ENCODE assay signal across 8 cellular contexts in genomic region chr11:46308632-46309419, GRCh38. TPM values are rescaled to one million over a fixed set of nuclear protein-coding genes. Genes with fewer than 3 reads are reported as not detected.
A peak's percentile ranks its signal among the peaks of the same experiment; 100 is the strongest.
DNase-seq lines count a peak whose midpoint lies in the region; ATAC-seq, FAIRE-seq and TF ChIP-seq lines count a peak whose summit lies in the region.

No MANE protein-coding gene starts in this region.

- ATAC-seq in SK-N-SH treated with all-trans-retinoic acid at 6 μM for 48 hours (peak; percentile 93), Right ventricle myocardium inferior (peak; percentile 73), HG03565 (IDR thresholded peaks at IDR 0.05; ENCODE audit: unreplicated experiment) (no peak)

- no peak for TF ChIP-seq POLR2A in GM12891 (IDR thresholded peaks at IDR 0.05; ENCODE audit: low read depth, low read length)

- intact Hi-C loops in Right ventricle myocardium inferior (cut with DNase I) = loop anchor here (1.0 kb wide), 1 partner anchor 70 kb away; no protein-coding TSS in a partner anchor
- intact Hi-C loops in posterior vena cava (cut with DNase I) = loop anchor here (2.0 to 5.0 kb wide), 2 partner anchors 67 to 70 kb away; no protein-coding TSS in a partner anchor

- peak; percentile 63 for FAIRE-seq in GM12891 (lab: Jason Lieb, UNC)

- H3K36me3 ChIP-seq in KOPT-K1 (ENCODE audit: insufficient read depth, low read length) = no peaks in the 10 kb centered on the region

- no peaks in the 10 kb centered on the region for H3K9me3 ChIP-seq in KOPT-K1 (ENCODE audit: insufficient read depth, low read length, poor library complexity, severe bottlenecking)

- DNase-seq in 8988T = peak; percentile 92
- peak; percentile 76 for DNase-seq in GM12891 (ENCODE audit: insufficient read length, low spot score)
- DNase-seq in activated naive CD4-positive, alpha-beta T cell treated with anti-CD3 and anti-CD28 coated beads, Interleukin-2, amount 50 U/mL, for 16 hours = peak; percentile 68
- peak; percentile 88 for DNase-seq in Right ventricle myocardium inferior (ENCODE audit: missing footprints)
- DNase-seq in posterior vena cava (ENCODE audit: low spot score) = peak; percentile 95

- peak overlapping the region; percentile 95 for H3K27ac ChIP-seq in KOPT-K1 (ENCODE audit: low read depth, low read length, poor library complexity, severe bottlenecking)

TF ChIP-seq in GM12891, 5 proteins besides CTCF, POLR2A, EP300 and RAD21:
- no peak for TF ChIP-seq POU2F2 (IDR thresholded peaks at IDR 0.05; ENCODE audit: low read depth, low read length)
- TF ChIP-seq SPI1 (IDR thresholded peaks at IDR 0.05; ENCODE audit: low read depth, low read length) = no peak
- no peak for TF ChIP-seq PAX5 (IDR thresholded peaks at IDR 0.05; ENCODE audit: insufficient read depth, low read length, severe bottlenecking)
- TF ChIP-seq TAF1 (IDR thresholded peaks at IDR 0.05; ENCODE audit: low read depth, low read length) = no peak
- no peak for TF ChIP-seq POLR2AphosphoS5 (IDR thresholded peaks at IDR 0.05; ENCODE audit: low read depth, low read length)
TF ChIP-seq in GM12891: peak in this region for 0.

TF ChIP-seq in SK-N-SH treated with all-trans-retinoic acid at 6 μM for 48 hours, 23 proteins besides CTCF, POLR2A, EP300 and RAD21:
- TF ChIP-seq, protein P1, sequence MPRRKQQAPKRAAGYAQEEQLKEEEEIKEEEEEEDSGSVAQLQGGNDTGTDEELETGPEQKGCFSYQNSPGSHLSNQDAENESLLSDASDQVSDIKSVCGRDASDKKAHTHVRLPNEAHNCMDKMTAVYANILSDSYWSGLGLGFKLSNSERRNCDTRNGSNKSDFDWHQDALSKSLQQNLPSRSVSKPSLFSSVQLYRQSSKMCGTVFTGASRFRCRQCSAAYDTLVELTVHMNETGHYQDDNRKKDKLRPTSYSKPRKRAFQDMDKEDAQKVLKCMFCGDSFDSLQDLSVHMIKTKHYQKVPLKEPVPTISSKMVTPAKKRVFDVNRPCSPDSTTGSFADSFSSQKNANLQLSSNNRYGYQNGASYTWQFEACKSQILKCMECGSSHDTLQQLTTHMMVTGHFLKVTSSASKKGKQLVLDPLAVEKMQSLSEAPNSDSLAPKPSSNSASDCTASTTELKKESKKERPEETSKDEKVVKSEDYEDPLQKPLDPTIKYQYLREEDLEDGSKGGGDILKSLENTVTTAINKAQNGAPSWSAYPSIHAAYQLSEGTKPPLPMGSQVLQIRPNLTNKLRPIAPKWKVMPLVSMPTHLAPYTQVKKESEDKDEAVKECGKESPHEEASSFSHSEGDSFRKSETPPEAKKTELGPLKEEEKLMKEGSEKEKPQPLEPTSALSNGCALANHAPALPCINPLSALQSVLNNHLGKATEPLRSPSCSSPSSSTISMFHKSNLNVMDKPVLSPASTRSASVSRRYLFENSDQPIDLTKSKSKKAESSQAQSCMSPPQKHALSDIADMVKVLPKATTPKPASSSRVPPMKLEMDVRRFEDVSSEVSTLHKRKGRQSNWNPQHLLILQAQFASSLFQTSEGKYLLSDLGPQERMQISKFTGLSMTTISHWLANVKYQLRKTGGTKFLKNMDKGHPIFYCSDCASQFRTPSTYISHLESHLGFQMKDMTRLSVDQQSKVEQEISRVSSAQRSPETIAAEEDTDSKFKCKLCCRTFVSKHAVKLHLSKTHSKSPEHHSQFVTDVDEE (CRISPR knock-in tag; IDR thresholded peaks at IDR 0.05) = no peak
- TF ChIP-seq, protein P2, sequence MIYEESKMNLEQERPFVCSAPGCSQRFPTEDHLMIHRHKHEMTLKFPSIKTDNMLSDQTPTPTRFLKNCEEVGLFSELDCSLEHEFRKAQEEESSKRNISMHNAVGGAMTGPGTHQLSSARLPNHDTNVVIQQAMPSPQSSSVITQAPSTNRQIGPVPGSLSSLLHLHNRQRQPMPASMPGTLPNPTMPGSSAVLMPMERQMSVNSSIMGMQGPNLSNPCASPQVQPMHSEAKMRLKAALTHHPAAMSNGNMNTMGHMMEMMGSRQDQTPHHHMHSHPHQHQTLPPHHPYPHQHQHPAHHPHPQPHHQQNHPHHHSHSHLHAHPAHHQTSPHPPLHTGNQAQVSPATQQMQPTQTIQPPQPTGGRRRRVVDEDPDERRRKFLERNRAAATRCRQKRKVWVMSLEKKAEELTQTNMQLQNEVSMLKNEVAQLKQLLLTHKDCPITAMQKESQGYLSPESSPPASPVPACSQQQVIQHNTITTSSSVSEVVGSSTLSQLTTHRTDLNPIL (CRISPR knock-in tag; IDR thresholded peaks at IDR 0.05; ENCODE audit: low read depth) = no peak
- TF ChIP-seq TCF4 (CRISPR knock-in tag; IDR thresholded peaks at IDR 0.05; ENCODE audit: borderline replicate concordance) = no peak
- TF ChIP-seq ZC3H10 (CRISPR knock-in tag; IDR thresholded peaks at IDR 0.05) = no peak
- TF ChIP-seq, protein P3, sequence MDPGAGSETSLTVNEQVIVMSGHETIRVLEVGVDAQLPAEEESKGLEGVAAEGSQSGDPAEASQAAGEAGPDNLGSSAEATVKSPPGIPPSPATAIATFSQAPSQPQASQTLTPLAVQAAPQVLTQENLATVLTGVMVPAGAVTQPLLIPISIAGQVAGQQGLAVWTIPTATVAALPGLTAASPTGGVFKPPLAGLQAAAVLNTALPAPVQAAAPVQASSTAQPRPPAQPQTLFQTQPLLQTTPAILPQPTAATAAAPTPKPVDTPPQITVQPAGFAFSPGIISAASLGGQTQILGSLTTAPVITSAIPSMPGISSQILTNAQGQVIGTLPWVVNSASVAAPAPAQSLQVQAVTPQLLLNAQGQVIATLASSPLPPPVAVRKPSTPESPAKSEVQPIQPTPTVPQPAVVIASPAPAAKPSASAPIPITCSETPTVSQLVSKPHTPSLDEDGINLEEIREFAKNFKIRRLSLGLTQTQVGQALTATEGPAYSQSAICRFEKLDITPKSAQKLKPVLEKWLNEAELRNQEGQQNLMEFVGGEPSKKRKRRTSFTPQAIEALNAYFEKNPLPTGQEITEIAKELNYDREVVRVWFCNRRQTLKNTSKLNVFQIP (CRISPR knock-in tag; IDR thresholded peaks at IDR 0.05; ENCODE audit: borderline replicate concordance, low read depth) = no peak
- TF ChIP-seq BACH2 (CRISPR knock-in tag; IDR thresholded peaks at IDR 0.05; ENCODE audit: borderline replicate concordance) = no peak
- TF ChIP-seq GLIS3 (CRISPR knock-in tag; IDR thresholded peaks at IDR 0.05) = no peak
- no peak for TF ChIP-seq ZNF8 (CRISPR knock-in tag; IDR thresholded peaks at IDR 0.05)
- TF ChIP-seq ARNTL (CRISPR knock-in tag; IDR thresholded peaks at IDR 0.05; ENCODE audit: borderline replicate concordance, low read depth) = no peak
- TF ChIP-seq ISL1 (CRISPR knock-in tag; IDR thresholded peaks at IDR 0.05) = no peak

RNA-seq across cellular contexts. Expression of gene CREB3L1, which starts 31.4 kb away (rescaled TPM):
- 2.6 TPM for polyA plus RNA-seq in GM12891 (2012; ENCODE audit: low read depth, missing spikeins)
- total RNA-seq in Right ventricle myocardium inferior (64.1 TPM), posterior vena cava (10 to 100 TPM; 14.3 to 25.8 TPM)

RNA-seq across cellular contexts. Expression of gene DGKZ, which starts 38.4 kb away (rescaled TPM):
- 39.6 TPM for polyA plus RNA-seq in GM12891 (2012; ENCODE audit: low read depth, missing spikeins)
- total RNA-seq in Right ventricle myocardium inferior (67.5 TPM), posterior vena cava (10 to 100 TPM; 38.5 to 41.2 TPM)
